Comparison of ENCODE assay signal across 8 cellular contexts in the genomic region with DNA sequence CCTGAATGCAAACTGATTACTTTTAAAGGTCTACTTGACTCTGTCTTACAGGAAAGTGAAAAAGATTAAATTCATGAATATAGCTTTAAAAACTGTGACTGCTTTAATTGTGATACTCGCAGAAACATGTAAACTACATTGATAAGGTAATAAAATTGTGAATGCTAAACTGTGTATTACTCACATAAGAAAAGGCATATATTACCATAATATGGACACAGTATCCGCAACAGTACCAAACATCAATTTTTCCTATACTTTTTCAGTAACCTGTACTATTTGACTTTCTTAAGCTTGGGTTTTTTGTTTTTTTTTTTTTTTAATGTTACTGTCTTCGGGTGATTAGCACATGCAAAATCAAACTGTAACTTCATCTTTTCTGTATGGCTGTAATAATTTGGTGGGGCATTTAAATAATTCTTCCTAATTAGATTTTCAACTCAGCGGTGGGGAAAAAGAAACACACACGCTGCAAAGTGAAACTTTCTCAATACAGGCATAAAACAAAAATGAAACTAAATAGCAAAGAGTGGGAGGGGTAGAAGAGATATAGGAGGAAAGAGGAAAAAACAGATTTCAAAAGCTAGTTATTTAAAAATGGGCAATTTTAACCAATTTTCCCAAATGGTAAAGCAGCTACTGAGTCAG. TPM values are rescaled to one million over a fixed set of nuclear protein-coding genes. Genes with fewer than 3 reads are reported as not detected.
DNase-seq lines count a peak whose midpoint lies in the region; ATAC-seq and TF ChIP-seq lines count a peak whose summit lies in the region.

No MANE protein-coding gene starts in this region.

- peaks cover 17% of the 10 kb centered on the region for H3K36me3 ChIP-seq in DOHH2 (ENCODE audit: control insufficient read depth, low read length)
- peaks cover 17% of the 10 kb centered on the region for H3K36me3 ChIP-seq in SK-N-MC (ENCODE audit: insufficient read depth, low read length)

- peak overlapping the region; percentile 86; the same call in 1 of the 2 replicates for H3K27ac ChIP-seq in DOHH2 (ENCODE audit: low read depth, low read length)
- H3K27ac ChIP-seq in SK-N-MC, result peak overlapping the region; percentile 72; the same call in 1 of the 2 replicates
- peak overlapping the region; percentile 56 for H3K27ac ChIP-seq in foreskin keratinocyte

- DNase-seq in HCEC 1CT (peak; percentile 31), SK-N-MC (ENCODE audit: low read depth, low spot score) (no peak), foreskin keratinocyte (no peak), C1 segment of cervical spinal cord (lab: John Stamatoyannopoulos, UW) (no peak), posterior vena cava (ENCODE audit: low spot score) (no peak)

- peaks cover 5% of the 10 kb centered on the region for H3K36me3 Mint-ChIP-seq in stimulated activated memory B cell treated with anti-CD40 and anti-IgM and Interleukin-4, amounts not matched to agents 10 μg/mL and 1 μg/mL and 100 μg/mL, for 72 hours

- H3K27me3 Mint-ChIP-seq in stimulated activated memory B cell treated with anti-CD40 and anti-IgM and Interleukin-4, amounts not matched to agents 10 μg/mL and 1 μg/mL and 100 μg/mL, for 72 hours, result no peaks in the 10 kb centered on the region

- H3K79me2 ChIP-seq in DOHH2 (ENCODE audit: control insufficient read depth, low read length), result peaks cover 99% of the 10 kb centered on the region

- ATAC-seq in foreskin keratinocyte (no peak), GM21737 (IDR thresholded peaks at IDR 0.05; ENCODE audit: unreplicated experiment) (no peak)
- ATAC-seq in stimulated activated memory B cell treated with anti-CD40 and anti-IgM and Interleukin-4, amounts not matched to agents 10 μg/mL and 1 μg/mL and 100 μg/mL, for 72 hours, result no peak

- peaks cover 28% of the 10 kb centered on the region for H4K20me1 ChIP-seq in DOHH2 (ENCODE audit: control insufficient read depth, insufficient read depth, low read depth, low read length)

- peak overlapping the region; percentile 81 for H3K4me2 ChIP-seq in DOHH2 (ENCODE audit: low read length)

- H3K27me3 ChIP-seq in DOHH2 (ENCODE audit: control insufficient read depth, low read length), result no peaks in the 10 kb centered on the region
- no peaks in the 10 kb centered on the region for H3K27me3 ChIP-seq in foreskin keratinocyte

- peaks cover 28% of the 10 kb centered on the region for H3F3A ChIP-seq in DOHH2 (ENCODE audit: control insufficient read depth, insufficient read depth)

- H3K4me3 ChIP-seq in DOHH2 (ENCODE audit: low read length) (peak overlapping the region; percentile 70), SK-N-MC (peak overlapping the region; percentile 61)

- no peaks in the 10 kb centered on the region for H3K9me2 ChIP-seq in DOHH2 (replicated peaks; ENCODE audit: control insufficient read depth, low read length)

- no peak for TF ChIP-seq CTCF in DOHH2 (IDR thresholded peaks at IDR 0.05; ENCODE audit: low read depth, low read length, poor library complexity, severe bottlenecking)
- TF ChIP-seq CTCF in foreskin keratinocyte (conservative IDR thresholded peaks at IDR 0.05), result no peak

- H3K9ac ChIP-seq in SK-N-MC (ENCODE audit: insufficient read length), result peak overlapping the region; percentile 48

- peaks cover 63% of the 10 kb centered on the region for H3K4me1 Mint-ChIP-seq in stimulated activated memory B cell treated with anti-CD40 and anti-IgM and Interleukin-4, amounts not matched to agents 10 μg/mL and 1 μg/mL and 100 μg/mL, for 72 hours

- H3K27ac Mint-ChIP-seq in stimulated activated memory B cell treated with anti-CD40 and anti-IgM and Interleukin-4, amounts not matched to agents 10 μg/mL and 1 μg/mL and 100 μg/mL, for 72 hours, result peak overlapping the region; percentile 49

- intact Hi-C loops in posterior vena cava (cut with DNase I), result no loop called here

- H3K4me3 Mint-ChIP-seq in stimulated activated memory B cell treated with anti-CD40 and anti-IgM and Interleukin-4, amounts not matched to agents 10 μg/mL and 1 μg/mL and 100 μg/mL, for 72 hours, result peak overlapping the region; percentile 80

- H3K9me3 Mint-ChIP-seq in stimulated activated memory B cell treated with anti-CD40 and anti-IgM and Interleukin-4, amounts not matched to agents 10 μg/mL and 1 μg/mL and 100 μg/mL, for 72 hours, result no peaks in the 10 kb centered on the region

- H3K4me1 ChIP-seq in DOHH2 (ENCODE audit: control insufficient read depth, low read length) (peaks cover 65% of the 10 kb centered on the region), foreskin keratinocyte (peaks cover 33% of the 10 kb centered on the region)

- H3K9me3 ChIP-seq in DOHH2 (ENCODE audit: control insufficient read depth, insufficient read depth, low read length), result no peaks in the 10 kb centered on the region
- H3K9me3 ChIP-seq in SK-N-MC (ENCODE audit: low read depth, low read length), result no peaks in the 10 kb centered on the region

RNA-seq across cellular contexts. Expression of a gene that starts 23.2 kb away (rescaled TPM):
- total RNA-seq in foreskin keratinocyte, result 25.4 and 26.7 TPM in 2 replicates
- 18.1 and 21.3 TPM in 2 replicates for polyA plus RNA-seq in foreskin keratinocyte
- 10 to 100 TPM; 20.0 to 20.1 TPM for total RNA-seq in posterior vena cava
